9 cellular contexts compared by ENCODE assay signal in the genomic region with DNA sequence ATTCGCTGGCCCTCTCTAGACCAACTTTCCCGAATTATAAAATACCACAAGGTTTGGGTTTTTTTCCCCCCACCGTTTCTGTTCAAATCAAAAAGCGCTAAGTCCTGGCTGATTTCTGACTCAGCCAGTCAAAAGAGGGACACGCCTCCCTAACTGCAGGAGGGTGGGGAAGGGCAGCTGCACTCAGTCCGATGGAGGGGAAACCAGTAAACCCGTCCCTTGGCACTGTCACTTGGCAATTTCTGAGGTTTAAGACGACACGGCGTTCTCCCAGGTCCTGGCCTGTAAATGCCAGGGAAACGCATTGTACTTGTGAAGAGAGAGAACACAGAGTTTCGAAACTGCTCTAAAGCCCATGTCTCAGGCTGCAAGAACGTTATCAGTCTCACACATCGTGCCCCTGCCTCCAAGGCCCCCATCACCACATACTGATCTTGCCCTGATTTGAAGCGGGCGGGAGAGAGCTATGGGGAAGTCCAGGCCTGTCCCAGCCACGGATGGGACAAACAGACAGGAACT. TPM values are rescaled to one million over a fixed set of nuclear protein-coding genes. Genes with fewer than 3 reads are reported as not detected.
DNase-seq lines count a peak whose midpoint lies in the region; ATAC-seq and TF ChIP-seq lines count a peak whose summit lies in the region.
"Had no signal": no experiment of that assay in that cellular context is flagged by ENCODE, and none has a peak within 500 bp of the region (broad histone marks: within the 10 kb centered on the region; RNA-seq: fewer than 3 reads in every experiment).

No MANE protein-coding gene starts in this region.

- TF ChIP-seq CTCF in Calu3 (IDR thresholded peaks at IDR 0.05; ENCODE audit: unreplicated experiment) (no peak), OCI-LY3 (IDR thresholded peaks at IDR 0.05; ENCODE audit: low read depth, low read length) (no peak), fibroblast of the aortic adventitia (IDR thresholded peaks at IDR 0.05; ENCODE audit: insufficient read depth, low read length) (no peak), prostate gland (IDR thresholded peaks at IDR 0.05) (peak in 1 of 4 experiments; percentile 15)

- H3K4me2 ChIP-seq in OCI-LY3 (ENCODE audit: low read length): peak overlapping the region; percentile 94

- H3K9me3 ChIP-seq in OCI-LY3 (ENCODE audit: insufficient read depth, low read length): no peaks in the 10 kb centered on the region
- H3K9me3 ChIP-seq in prostate gland: no peaks in the 10 kb centered on the region

- H2AFZ ChIP-seq in OCI-LY3 (ENCODE audit: low read depth, low read length): peak overlapping the region; percentile 72

- no TSS peak for BruUV-seq in Calu3 (replicated peaks; lab: Mats Ljungman, UMichigan)

- H3K9me3 Mint-ChIP-seq in Calu3 (ENCODE audit: low read depth, unreplicated experiment): no peaks in the 10 kb centered on the region

- H3K4me3 ChIP-seq in OCI-LY3 (ENCODE audit: low read length) (peak overlapping the region; percentile 74), fibroblast of the aortic adventitia (ENCODE audit: low read depth, low read length) (peak overlapping the region; percentile 58), prostate gland (peak overlapping the region in 1 of 2 donors; percentile 22)

- H3K27ac Mint-ChIP-seq in Calu3 (ENCODE audit: unreplicated experiment): peak overlapping the region; percentile 66

- WGBS in prostate gland: 1% methylated on average over 17 of the region's 17 CpGs

- H3K9ac ChIP-seq in OCI-LY3 (ENCODE audit: low read length): peak overlapping the region; percentile 53

- H3K36me3 Mint-ChIP-seq in Calu3 (ENCODE audit: insufficient read depth, unreplicated experiment): no peaks in the 10 kb centered on the region

- peak; percentile 44 for DNase-seq in Calu3
- DNase-seq in fibroblast of the aortic adventitia (ENCODE audit: low read depth): peak; percentile 80
- DNase-seq in prostate gland (ENCODE audit: low spot score): peak; percentile 97
- no peak for DNase-seq in NCI-H1436 treated with DMSO at 0.1 percent for 48 hours (lab: John Stamatoyannopoulos, UW)
- no peak for DNase-seq in NAMALWA (ENCODE audit: low spot score)

- no peaks in the 10 kb centered on the region for H3K27me3 Mint-ChIP-seq in Calu3 (ENCODE audit: unreplicated experiment)

- peak; percentile 2 for TF ChIP-seq POLR2A in prostate gland (IDR thresholded peaks at IDR 0.05)

- H3K4me1 Mint-ChIP-seq in Calu3 (ENCODE audit: low read depth, unreplicated experiment): peaks cover 56% of the 10 kb centered on the region

- peak overlapping the region; percentile 62 for H3K4me3 Mint-ChIP-seq in Calu3 (ENCODE audit: low read depth, unreplicated experiment)

- CTCF ChIA-PET in Calu3 (lab: Charles Lee): interaction anchor here (0.6 to 1.7 kb wide), 7 partner anchors 9 to 157 kb away, joined by 3 to 8 read pairs (median 4); no protein-coding TSS in a partner anchor

- intact Hi-C loops in Calu3 (cut with micrococcal nuclease; ENCODE audit: unreplicated experiment): no loop called here
- intact Hi-C loops in prostate gland (cut with DNase I): loop anchor here (5.0 kb wide), 2 partner anchors 42 to 138 kb away; no protein-coding TSS in a partner anchor

- no peak for ATAC-seq in HG02840 (IDR thresholded peaks at IDR 0.05; ENCODE audit: low FRiP score, unreplicated experiment)
- ATAC-seq in GM19035 (IDR thresholded peaks at IDR 0.05; ENCODE audit: unreplicated experiment): no peak

- no peaks in the 10 kb centered on the region for H3K27me3 ChIP-seq in OCI-LY3 (ENCODE audit: low read depth, low read length)
- H3K27me3 ChIP-seq in prostate gland (replicated peaks; ENCODE audit: insufficient read depth): no peaks in the 10 kb centered on the region
- H3K27me3 ChIP-seq: dorsolateral prefrontal cortex had no signal

- H3K27ac ChIP-seq in OCI-LY3 (ENCODE audit: low read length) (peak overlapping the region; percentile 3; the same call in 1 of the 2 replicates), prostate gland (peak overlapping the region; percentile 88 to 95)

- H3K4me1 ChIP-seq in OCI-LY3 (ENCODE audit: low read length): peaks cover 18% of the 10 kb centered on the region
- H3K4me1 ChIP-seq in prostate gland (replicated peaks): peaks cover 65% of the 10 kb centered on the region

- no peaks in the 10 kb centered on the region for H3K36me3 ChIP-seq in OCI-LY3 (replicated peaks; ENCODE audit: low read depth, low read length)
- H3K36me3 ChIP-seq in prostate gland: no peaks in the 10 kb centered on the region

- H3K79me2 ChIP-seq in OCI-LY3 (ENCODE audit: low read length): 0 out of 2 replicates have a peak, but pooled peaks cover 4% of the 10 kb centered on the region

- H4K20me1 ChIP-seq in OCI-LY3 (ENCODE audit: insufficient read depth, low read length): no peaks in the 10 kb centered on the region; the same call in none of the 2 replicates

RNA-seq across cellular contexts. Expression of a gene that starts 57.9 kb away (rescaled TPM):
- 13.6 and 17.8 TPM in 2 replicates for total RNA-seq in Calu3 (2022)
- total RNA-seq in fibroblast of the aortic adventitia (ENCODE audit: low replicate concordance): 4.8 and 8.1 TPM in 2 replicates
- 10 to 100 TPM; 51.1 to 53.9 TPM for total RNA-seq in prostate gland

Comparison
In these comparisons a context has a peak if more than half of its experiments do, and no peak if none do; other contexts are left out.
1. DNase-seq: peak in Calu3 (single experiment), fibroblast of the aortic adventitia (single experiment) and prostate gland (single experiment); none in NCI-H1436 treated with DMSO at 0.1 percent for 48 hours (single experiment) and NAMALWA (single experiment).